16 cellular contexts compared by ENCODE assay signal in the genomic region with DNA sequence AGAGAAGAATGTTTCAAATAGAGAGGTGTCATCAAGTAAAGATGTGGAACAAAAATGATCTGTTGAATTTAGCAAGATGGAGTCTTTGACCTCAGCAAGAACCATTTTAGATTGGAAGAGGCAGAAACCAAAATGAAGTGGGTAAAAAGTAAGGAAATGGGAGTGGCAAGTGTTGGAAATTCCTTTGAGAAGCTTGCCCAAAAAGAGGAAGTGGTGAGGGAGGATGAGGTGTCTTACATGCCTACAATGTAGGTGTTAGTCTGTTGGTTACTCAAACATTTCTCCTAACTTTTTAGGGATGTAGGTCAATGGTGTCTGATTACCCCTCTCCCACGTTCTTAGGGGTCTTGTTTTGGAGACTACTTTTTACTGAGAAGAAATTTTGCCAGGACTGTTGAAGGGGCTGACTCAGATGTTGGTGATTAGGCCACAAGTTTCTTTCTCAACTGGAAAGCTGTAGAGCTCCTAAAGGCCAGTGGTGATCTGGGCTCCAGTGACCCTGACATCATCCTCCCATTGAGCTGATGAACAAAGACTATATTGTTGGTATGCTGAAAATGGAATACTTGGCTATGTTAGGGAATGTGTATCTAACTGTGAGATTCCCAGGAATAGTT. TPM values are rescaled to one million over a fixed set of nuclear protein-coding genes. Genes with fewer than 3 reads are reported as not detected.
A peak's percentile ranks its signal among the peaks of the same experiment; 100 is the strongest.
DNase-seq lines count a peak whose midpoint lies in the region; ATAC-seq, FAIRE-seq and TF ChIP-seq lines count a peak whose summit lies in the region.
"Had no signal": no experiment of that assay in that cellular context is flagged by ENCODE, and none has a peak within 500 bp of the region (broad histone marks: within the 10 kb centered on the region; RNA-seq: fewer than 3 reads in every experiment).

No MANE protein-coding gene starts in this region.

- H3K36me3 Mint-ChIP-seq in neural crest cell (ENCODE audit: low read depth): peaks cover 10% of the 10 kb centered on the region
- H3K36me3 Mint-ChIP-seq: activated CD4-positive, alpha-beta memory T cell treated with anti-CD3 and anti-CD28 coated beads for 36 hours; CD4-positive, CD25-positive, alpha-beta regulatory T cell had no signal

- H3K27me3 Mint-ChIP-seq in neural crest cell (ENCODE audit: low read depth): no peaks in the 10 kb centered on the region

- intact Hi-C loops in vagina (cut with DNase I): no loop called here

- H3K4me3 ChIP-seq in vagina: no peak overlapping the region
- H3K4me3 ChIP-seq: sigmoid colon had no signal

- H3K4me1 Mint-ChIP-seq in neural crest cell: peaks cover 50% of the 10 kb centered on the region

- peak overlapping the region; percentile 47 for H3K4me3 Mint-ChIP-seq in neural crest cell
- H3K4me3 Mint-ChIP-seq: activated CD4-positive, alpha-beta memory T cell treated with anti-CD3 and anti-CD28 coated beads for 36 hours; CD4-positive, CD25-positive, alpha-beta regulatory T cell; naive thymus-derived CD4-positive, alpha-beta T cell had no signal

- H3K27ac Mint-ChIP-seq in neural crest cell (ENCODE audit: unreplicated experiment): no peak overlapping the region
- H3K27ac Mint-ChIP-seq: activated CD4-positive, alpha-beta memory T cell treated with anti-CD3 and anti-CD28 coated beads for 36 hours; naive thymus-derived CD4-positive, alpha-beta T cell had no signal

- H3K27me3 ChIP-seq in vagina: no peaks in the 10 kb centered on the region
- H3K27me3 ChIP-seq: brain microvascular endothelial cell, sigmoid colon had no signal

- no peak for TF ChIP-seq POLR2A in vagina (IDR thresholded peaks at IDR 0.05)

- H3K4me1 ChIP-seq in vagina: peaks cover 34% of the 10 kb centered on the region

- H3K27ac ChIP-seq in epithelial cell of prostate: peak overlapping the region; percentile 49
- H3K27ac ChIP-seq in vagina: no peak overlapping the region
- H3K27ac ChIP-seq: brain microvascular endothelial cell had no signal

- peak; percentile 62 for FAIRE-seq in RCC 7860 (lab: Jason Lieb, UNC)

- TF ChIP-seq CTCF in neural crest cell (conservative IDR thresholded peaks at IDR 0.05) (no peak), vagina (IDR thresholded peaks at IDR 0.05) (no peak)

- DNase-seq in ELR (ENCODE audit: low read depth) (peak; percentile 69), RCC 7860 (ENCODE audit: low spot score) (peak; percentile 61), epithelial cell of prostate (ENCODE audit: low read depth, low spot score) (no peak), neural crest cell (ENCODE audit: low read depth, low spot score) (no peak), vagina (ENCODE audit: extremely low spot score in 2 of 2) (no peak)
- DNase-seq in activated naive CD4-positive, alpha-beta T cell (lab: John Stamatoyannopoulos, UW): no peak
- no peak for DNase-seq in central memory CD4-positive, alpha-beta T cell
- DNase-seq: activated CD4-positive, alpha-beta memory T cell treated with anti-CD3 and anti-CD28 coated beads for 36 hours; activated effector memory CD4-positive, alpha-beta T cell treated with Interleukin-2 at 50 U/mL for 16 hours; brain microvascular endothelial cell; CD4-positive, CD25-positive, alpha-beta regulatory T cell; naive thymus-derived CD4-positive, alpha-beta T cell; NCI-H2227 treated with DMSO at 0.1 percent for 48 hours; sigmoid colon had no signal

- H3K36me3 ChIP-seq in vagina: no peaks in the 10 kb centered on the region
- H3K36me3 ChIP-seq: brain microvascular endothelial cell, sigmoid colon had no signal

- H3K9me3 Mint-ChIP-seq in neural crest cell: peaks cover 10% of the 10 kb centered on the region
- H3K9me3 Mint-ChIP-seq: activated CD4-positive, alpha-beta memory T cell treated with anti-CD3 and anti-CD28 coated beads for 36 hours had no signal

- ATAC-seq in GM21717 (IDR thresholded peaks at IDR 0.05; ENCODE audit: unreplicated experiment): no peak
- ATAC-seq: naive thymus-derived CD4-positive, alpha-beta T cell had no signal

- H3K9me3 ChIP-seq in vagina: no peaks in the 10 kb centered on the region
- H3K9me3 ChIP-seq: sigmoid colon had no signal

RNA-seq across cellular contexts. Expression of gene PPP2R3A, which starts 5.1 kb away (rescaled TPM):
- total RNA-seq in neural crest cell (16.4 and 17.1 TPM in 2 replicates), vagina (15.5 TPM)
- total RNA-seq: T-helper 2 cell treated with Interferon-gamma antibody and Interleukin-4, amounts not matched to agents 100 ng/mL and 5 ng/mL, for 36 hours had no signal

Comparison
In these comparisons a context has a peak if more than half of its experiments do, and no peak if none do; other contexts are left out.
1. DNase-seq: peak in ELR (single experiment) and RCC 7860 (single experiment); none in epithelial cell of prostate (single experiment), neural crest cell (single experiment), activated naive CD4-positive, alpha-beta T cell (0 of 4), vagina (0 of 2) and central memory CD4-positive, alpha-beta T cell (single experiment).